ENCODE assay signal across 8 cellular contexts in the genomic region with DNA sequence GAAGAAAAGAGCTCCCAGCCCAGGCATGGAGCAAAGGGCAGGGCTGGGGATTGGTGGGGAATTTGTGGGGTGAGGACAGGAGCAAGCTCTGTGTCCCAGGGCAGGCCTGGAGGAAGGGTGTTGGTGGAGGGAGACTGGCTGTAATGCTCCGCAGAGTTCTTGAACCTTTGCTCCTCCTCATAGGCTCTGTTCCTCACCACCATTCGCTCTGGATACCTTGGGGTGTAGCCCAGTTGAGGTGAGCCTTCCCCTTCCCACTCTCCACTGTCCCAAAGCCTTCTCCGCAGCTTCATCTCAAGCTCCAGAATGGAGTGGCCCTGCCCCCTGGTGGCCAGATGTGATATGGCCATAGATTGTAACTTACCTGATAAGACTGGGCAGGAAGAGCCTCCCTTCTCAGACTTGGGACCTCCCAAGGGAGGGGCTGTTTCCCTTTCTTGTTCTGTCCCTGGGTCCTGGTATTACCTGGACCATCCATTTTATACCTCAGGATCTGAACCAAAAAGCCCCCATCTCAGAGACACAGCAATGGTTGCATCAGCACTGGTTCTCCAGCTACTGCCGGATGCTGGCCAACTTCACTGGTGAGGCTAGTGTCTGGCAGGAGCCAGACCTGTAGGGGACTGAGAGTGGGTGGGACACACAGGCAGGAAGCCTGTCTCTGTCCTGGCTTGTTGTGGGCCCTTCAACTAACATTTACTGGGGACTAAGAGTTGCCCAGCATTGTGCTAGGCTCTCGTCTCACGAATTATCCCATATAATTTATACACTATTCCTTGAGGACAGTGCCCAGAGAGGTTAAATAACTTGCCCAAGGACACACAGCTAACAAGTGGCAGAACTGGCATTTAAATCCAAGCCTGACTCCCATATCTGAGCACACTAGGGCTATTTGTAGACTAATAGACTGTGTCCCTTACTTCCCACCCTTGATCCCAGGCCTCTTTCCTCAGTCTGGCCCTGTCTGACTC. TPM values are rescaled to one million over a fixed set of nuclear protein-coding genes. Genes with fewer than 3 reads are reported as not detected.
DNase-seq lines count a peak whose midpoint lies in the region; ATAC-seq, FAIRE-seq and TF ChIP-seq lines count a peak whose summit lies in the region.

No MANE protein-coding gene starts in this region.

- H3K9me3 ChIP-seq in SJCRH30 (replicated peaks): no peaks in the 10 kb centered on the region
- H3K9me3 ChIP-seq in gastroesophageal sphincter: no peaks in the 10 kb centered on the region
- H3K9me3 ChIP-seq in thoracic aorta: no peaks in the 10 kb centered on the region

- no peaks in the 10 kb centered on the region for H3K27me3 Mint-ChIP-seq in osteocyte (ENCODE audit: unreplicated experiment)

- no peak overlapping the region for H3K27ac Mint-ChIP-seq in osteocyte (ENCODE audit: unreplicated experiment)

- H3K4me3 ChIP-seq in NB4 (ENCODE audit: low read depth, low read length) (peak overlapping the region; percentile 32), SJCRH30 (no peak overlapping the region), gastroesophageal sphincter (no peak overlapping the region), thoracic aorta (no peak overlapping the region)

- H3K4me1 Mint-ChIP-seq in osteocyte (ENCODE audit: unreplicated experiment): peaks cover 14% of the 10 kb centered on the region

- H3K9me3 Mint-ChIP-seq in osteocyte (ENCODE audit: unreplicated experiment): no peaks in the 10 kb centered on the region

- H3K36me3 ChIP-seq in SJCRH30 (no peaks in the 10 kb centered on the region), gastroesophageal sphincter (no peaks in the 10 kb centered on the region), thoracic aorta (no peaks in the 10 kb centered on the region)

- TF ChIP-seq EP300 in gastroesophageal sphincter (IDR thresholded peaks at IDR 0.05): no peak

- peak; percentile 90 for TF ChIP-seq CTCF in NB4 (IDR thresholded peaks at IDR 0.05; ENCODE audit: low read depth, low read length)
- TF ChIP-seq CTCF in gastroesophageal sphincter (IDR thresholded peaks at IDR 0.05): peak; percentile 91 to 98 (median 94)
- TF ChIP-seq CTCF in osteocyte (IDR thresholded peaks at IDR 0.05): peak; percentile 95
- peak; percentile 95 for TF ChIP-seq CTCF in thoracic aorta (IDR thresholded peaks at IDR 0.05)

- no peak overlapping the region for H3K4me3 Mint-ChIP-seq in osteocyte (ENCODE audit: unreplicated experiment)

- no peak for TF ChIP-seq POLR2A in GM12892 (IDR thresholded peaks at IDR 0.05; ENCODE audit: low read depth, low read length)
- no peak for TF ChIP-seq POLR2A in NB4 (IDR thresholded peaks at IDR 0.05; ENCODE audit: extremely low read depth, insufficient read length)
- TF ChIP-seq POLR2A in gastroesophageal sphincter (IDR thresholded peaks at IDR 0.05): peak in 1 of 2 donors; percentile 2

- peaks cover 5% of the 10 kb centered on the region; the same call in 1 of the 2 replicates for H3K4me1 ChIP-seq in SJCRH30
- peaks cover 0 to 14% (median 0%) of the 10 kb centered on the region in 3 donors for H3K4me1 ChIP-seq in gastroesophageal sphincter
- H3K4me1 ChIP-seq in thoracic aorta (ENCODE audit: control insufficient read depth in 1 of 2, low read depth in 2 of 2): no peaks in the 10 kb centered on the region

- 35% methylated on average over 6 of the region's 6 CpGs; no CpG with 5 or more reads in 1 of the 2 donors for WGBS in gastroesophageal sphincter (ENCODE audit: low coverage in 1 of 2), 2 donors

- H3K27ac ChIP-seq in SJCRH30 (no peak overlapping the region), gastroesophageal sphincter (no peak overlapping the region), thoracic aorta (no peak overlapping the region)

- FAIRE-seq in GM12892 (lab: Jason Lieb, UNC): peak; percentile 96

- H3K36me3 Mint-ChIP-seq in osteocyte (ENCODE audit: unreplicated experiment): peaks cover 3% of the 10 kb centered on the region

- H3K27me3 ChIP-seq in SJCRH30 (no peaks in the 10 kb centered on the region), gastroesophageal sphincter (peaks cover 32% of the 10 kb centered on the region), thoracic aorta (replicated peaks; ENCODE audit: insufficient read depth) (no peaks in the 10 kb centered on the region)

- DNase-seq in GM12892 (ENCODE audit: insufficient read length) (no peak), NB4 (ENCODE audit: low read depth) (peak; percentile 94), SJCRH30 (peak; percentile 79 to 90), osteocyte (ENCODE audit: extremely low spot score, unreplicated experiment) (peak; percentile 94), thoracic aorta (ENCODE audit: low spot score) (no peak)
- peak; percentile 72 for DNase-seq in activated effector memory CD4-positive, alpha-beta T cell treated with Interleukin-2 at 50 U/mL for 16 hours

- ATAC-seq in gastroesophageal sphincter (peak; percentile 81), thoracic aorta (ENCODE audit: insufficient number of reproducible peaks, low FRiP score, low read depth) (peak; percentile 66), HG03354 (IDR thresholded peaks at IDR 0.05; ENCODE audit: poor library complexity, severe bottlenecking, unreplicated experiment) (no peak)

RNA-seq across cellular contexts. Expression of gene STAC2, which starts 19.1 kb away (rescaled TPM):
- not detected for polyA plus RNA-seq in GM12892 (2012; ENCODE audit: missing spikeins)
- total RNA-seq in SJCRH30 (2014; rRNA removed; shearing (Covaris generic)): not detected in 2 replicates
- total RNA-seq in gastroesophageal sphincter (under 1 TPM in 2 of 4 donors, not detected in 2; 0.13 to 0.57 TPM), osteocyte (0.62 and 0.81 TPM in 2 replicates), thoracic aorta (10 to 100 TPM; 13.9 to 14.3 TPM)

RNA-seq across cellular contexts. Expression of gene RPL19, which starts 44.8 kb away (rescaled TPM):
- polyA plus RNA-seq in GM12892 (2012; ENCODE audit: missing spikeins): 5,032 TPM
- total RNA-seq in SJCRH30 (2014; rRNA removed; shearing (Covaris generic)): 2,386 and 2,441 TPM in 2 replicates
- total RNA-seq in gastroesophageal sphincter: 1,000 to 10,000 TPM; 1,562 to 3,160 (median 2,477) TPM
- 1,528 and 1,579 TPM in 2 replicates for total RNA-seq in osteocyte
- total RNA-seq in thoracic aorta: 1,000 to 10,000 TPM; 1,315 to 2,278 TPM

RNA-seq across cellular contexts. Expression of gene CACNB1, which starts 47.4 kb away (rescaled TPM):
- polyA plus RNA-seq in GM12892 (2012; ENCODE audit: missing spikeins): 4.6 TPM
- total RNA-seq in SJCRH30 (2014; rRNA removed; shearing (Covaris generic)): 4.6 and 8.3 TPM in 2 replicates
- 1 to 10 TPM; 3.6 to 7.9 (median 5.9) TPM for total RNA-seq in gastroesophageal sphincter
- total RNA-seq in osteocyte: 15.4 and 17.9 TPM in 2 replicates
- total RNA-seq in thoracic aorta: 10 to 100 TPM; 14.3 to 15.6 TPM

Comparison
In these comparisons a context has a peak if more than half of its experiments do, and no peak if none do; other contexts are left out.
1. DNase-seq: peak in NB4 (single experiment), SJCRH30 (2 of 2), activated effector memory CD4-positive, alpha-beta T cell treated with Interleukin-2 at 50 U/mL for 16 hours (single experiment) and osteocyte (single experiment); none in GM12892 (single experiment) and thoracic aorta (single experiment).
2. Peak in every context shown above with its lines, with median percentiles within 50 percentile points of each other: CTCF ChIP-seq.